Comparison of ENCODE assay signal across 6 cellular contexts in the genomic region with DNA sequence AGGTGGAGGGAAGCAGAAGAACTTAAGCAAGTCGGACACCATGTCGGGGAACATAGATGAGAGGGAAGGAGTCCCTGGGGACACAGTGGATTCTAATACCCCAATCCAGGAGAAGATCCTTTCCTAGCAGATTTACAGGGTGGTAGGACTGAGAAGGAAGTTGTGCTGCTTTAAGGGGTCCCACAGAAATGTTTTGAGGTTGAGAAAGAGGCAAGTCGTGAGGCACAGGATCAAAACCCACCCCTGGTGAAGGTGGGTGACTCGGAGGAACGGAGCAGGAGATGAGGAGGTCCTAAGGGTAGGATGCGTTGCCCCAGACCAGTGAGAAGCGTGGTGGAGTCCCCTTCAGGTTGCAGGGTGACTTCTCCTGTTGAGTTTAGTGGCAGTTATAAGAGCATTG. TPM values are rescaled to one million over a fixed set of nuclear protein-coding genes. Genes with fewer than 3 reads are reported as not detected.
"Had no signal": no experiment of that assay in that cellular context is flagged by ENCODE, and none has a peak within 500 bp of the region (broad histone marks: within the 10 kb centered on the region; RNA-seq: fewer than 3 reads in every experiment).

No MANE protein-coding gene starts in this region.

- H3K4me2 ChIP-seq: GM23338 had no signal

- H3K4me3 ChIP-seq: GM23338 had no signal

- H3K4me3 Mint-ChIP-seq: GM23338, H9 had no signal

- H3K27ac Mint-ChIP-seq: GM23338, H9 had no signal

- DNase-seq: H9, HCEC 1CT, IMR-90 had no signal

- H3K9me3 Mint-ChIP-seq: H9 had no signal

- H3K4me1 Mint-ChIP-seq: GM23338, H9 had no signal

- H2AFZ ChIP-seq: GM23338 had no signal

RNA-seq across cellular contexts. Expression of a gene that starts 32.7 kb away (rescaled TPM):
- total RNA-seq: GM23338, H1, H9, HT-29, IMR-90 had no signal
- polyA plus RNA-seq: IMR-90 had no signal
